ENCODE assay signal across 13 cellular contexts in the genomic region with DNA sequence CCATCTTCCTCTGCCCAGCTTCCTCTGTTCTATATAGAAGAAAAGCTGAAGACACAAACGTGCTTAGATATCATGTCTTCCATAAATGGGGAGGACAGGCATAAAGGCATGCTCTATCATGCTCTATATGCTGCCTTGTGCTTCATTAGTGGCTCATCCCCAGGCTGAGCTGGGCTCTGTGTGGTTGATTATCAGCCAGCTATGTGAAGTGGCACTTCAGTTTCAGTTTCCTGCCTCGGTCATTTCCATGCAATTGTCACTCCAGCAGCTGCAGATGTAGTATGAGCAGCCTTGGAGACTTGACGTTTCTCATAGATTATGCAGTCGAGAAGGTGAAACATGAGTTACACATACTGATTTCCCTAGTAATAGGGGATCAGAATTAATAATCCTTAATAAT.
DNase-seq lines count a peak whose midpoint lies in the region; ATAC-seq and TF ChIP-seq lines count a peak whose summit lies in the region.
"Had no signal": no experiment of that assay in that cellular context is flagged by ENCODE, and none has a peak within 500 bp of the region (broad histone marks: within the 10 kb centered on the region; RNA-seq: fewer than 3 reads in every experiment).

No MANE protein-coding gene starts in this region.

- no peak overlapping the region for H2AFZ ChIP-seq in mesenchymal stem cell (ENCODE audit: low read depth, low read length)

- H3K27ac ChIP-seq in mesenchymal stem cell (ENCODE audit: low read length, poor library complexity, severe bottlenecking) (no peak overlapping the region), thyroid gland (no peak overlapping the region)
- H3K27ac ChIP-seq: esophagus squamous epithelium had no signal

- H3K23ac ChIP-seq in mesenchymal stem cell (ENCODE audit: low read length in 2 of 2) = no peak overlapping the region

- TF ChIP-seq POLR2A in thyroid gland (IDR thresholded peaks at IDR 0.05) = no peak

- no peak for TF ChIP-seq CTCF in thyroid gland (IDR thresholded peaks at IDR 0.05)

- H3K9me3 ChIP-seq in mesenchymal stem cell (ENCODE audit: control insufficient read depth, low read length) (no peaks in the 10 kb centered on the region), thyroid gland (no peaks in the 10 kb centered on the region)
- H3K9me3 ChIP-seq: Caco-2, esophagus squamous epithelium had no signal

- no peak overlapping the region for H3K4me3 ChIP-seq in mesenchymal stem cell (ENCODE audit: insufficient read depth in 1 of 2, low read depth in 1 of 2, low read length in 2 of 2)
- H3K4me3 ChIP-seq in thyroid gland (replicated peaks in 1 of 3) = no peak overlapping the region
- H3K4me3 ChIP-seq: esophagus squamous epithelium had no signal

- intact Hi-C loops in thyroid gland (cut with DNase I) = no loop called here

- no peak overlapping the region for H3K4me2 ChIP-seq in mesenchymal stem cell (ENCODE audit: low read length, poor library complexity, severe bottlenecking)

- H2AK5ac ChIP-seq in mesenchymal stem cell (ENCODE audit: low read length, severe bottlenecking) = no peak overlapping the region

- H3K27me3 ChIP-seq in mesenchymal stem cell (ENCODE audit: control insufficient read depth in 1 of 2, insufficient read depth in 1 of 2, low read length in 2 of 2) (peaks cover 0 to 6% of the 10 kb centered on the region in 2 experiments), thyroid gland (no peaks in the 10 kb centered on the region)
- H3K27me3 ChIP-seq: esophagus squamous epithelium had no signal

- no peak overlapping the region for H3K14ac ChIP-seq in mesenchymal stem cell (ENCODE audit: low read length in 2 of 2)

- no peak overlapping the region for H3K9ac ChIP-seq in mesenchymal stem cell (ENCODE audit: low read length)

- no peak overlapping the region for H3K18ac ChIP-seq in mesenchymal stem cell (ENCODE audit: low read depth in 1 of 2, low read length in 2 of 2)

- no peak overlapping the region for H4K8ac ChIP-seq in mesenchymal stem cell (ENCODE audit: low read length)

- no peaks in the 10 kb centered on the region for H3K79me1 ChIP-seq in mesenchymal stem cell (replicated peaks; ENCODE audit: low read length, poor library complexity, severe bottlenecking)

- no peak overlapping the region for H4K91ac ChIP-seq in mesenchymal stem cell (ENCODE audit: low read length)

- peak; percentile 72 for ATAC-seq in HG02798 (IDR thresholded peaks at IDR 0.05; ENCODE audit: poor library complexity, unreplicated experiment)

- H2BK5ac ChIP-seq in mesenchymal stem cell (ENCODE audit: low read depth, low read length, poor library complexity, severe bottlenecking) = no peak overlapping the region

- 53% methylated on average over 2 of the region's 4 CpGs for WGBS in mesenchymal stem cell
- 63 to 64% methylated on average over 4 of the region's 4 CpGs for whole genome bisulfite sequencing in thyroid gland, 2 donors

- H3K4ac ChIP-seq in mesenchymal stem cell (ENCODE audit: low read depth in 1 of 2, low read length in 2 of 2) = no peak overlapping the region

- H2BK120ac ChIP-seq in mesenchymal stem cell (ENCODE audit: low read depth, low read length) = no peak overlapping the region

- H3K4me1 ChIP-seq in mesenchymal stem cell (ENCODE audit: control insufficient read depth, insufficient read depth, low read depth, low read length) (no peaks in the 10 kb centered on the region), thyroid gland (no peaks in the 10 kb centered on the region)
- H3K4me1 ChIP-seq: Caco-2, esophagus squamous epithelium had no signal

- H2BK12ac ChIP-seq in mesenchymal stem cell (ENCODE audit: low read length in 2 of 2) = no peak overlapping the region

- no peak overlapping the region for H2BK15ac ChIP-seq in mesenchymal stem cell (ENCODE audit: low read depth, poor library complexity, severe bottlenecking)

- DNase-seq in NCI-H2107 treated with DMSO at 0.1 percent for 48 hours (lab: John Stamatoyannopoulos, UW; ENCODE audit: unreplicated experiment) (peak; percentile 6), NCI-H2107 (lab: John Stamatoyannopoulos, UW) (no peak), NCI-H2029 treated with DMSO at 0.1 percent for 48 hours (lab: John Stamatoyannopoulos, UW) (peak; percentile 57), mesenchymal stem cell (peak; percentile 12), SK-N-DZ (ENCODE audit: low spot score) (no peak), NCI-H446 (lab: John Stamatoyannopoulos, UW) (no peak), thyroid gland (no peak)
- DNase-seq: activated naive CD8-positive, alpha-beta T cell treated with anti-CD3 and anti-CD28 coated beads, Interleukin-2, amount 10 ng/mL, durations not matched to agents 7 days and 5 days; Caco-2; esophagus squamous epithelium; NCI-H1694 treated with DMSO at 0.1 percent for 48 hours; nucleus accumbens had no signal

- H3K36me3 ChIP-seq in mesenchymal stem cell (ENCODE audit: control insufficient read depth in 1 of 2, insufficient read depth in 2 of 2, low read depth in 1 of 2, low read length in 2 of 2) (no peaks in the 10 kb centered on the region), thyroid gland (no peaks in the 10 kb centered on the region)
- H3K36me3 ChIP-seq: esophagus squamous epithelium had no signal

Comparison
In these comparisons a context has a peak if more than half of its experiments do, and no peak if none do; other contexts are left out.
1. DNase-seq: peak in NCI-H2107 treated with DMSO at 0.1 percent for 48 hours (single experiment), NCI-H2029 treated with DMSO at 0.1 percent for 48 hours (single experiment) and mesenchymal stem cell (single experiment); none in NCI-H2107 (single experiment), SK-N-DZ (single experiment), NCI-H446 (0 of 2) and thyroid gland (0 of 2).